ENCODE assay signal across 1 cellular context in genomic region chr20:8005575-8006366, GRCh38.
TF ChIP-seq lines count a peak whose summit lies in the region.

No MANE protein-coding gene starts in this region.

TF ChIP-seq in HepG2, 621 proteins besides CTCF, POLR2A, EP300 and RAD21 (continued from another document):
- no peak for TF ChIP-seq PRDM15 (CRISPR knock-in tag; IDR thresholded peaks at IDR 0.05)
